Comparison of ENCODE assay signal across 9 cellular contexts in the genomic region with DNA sequence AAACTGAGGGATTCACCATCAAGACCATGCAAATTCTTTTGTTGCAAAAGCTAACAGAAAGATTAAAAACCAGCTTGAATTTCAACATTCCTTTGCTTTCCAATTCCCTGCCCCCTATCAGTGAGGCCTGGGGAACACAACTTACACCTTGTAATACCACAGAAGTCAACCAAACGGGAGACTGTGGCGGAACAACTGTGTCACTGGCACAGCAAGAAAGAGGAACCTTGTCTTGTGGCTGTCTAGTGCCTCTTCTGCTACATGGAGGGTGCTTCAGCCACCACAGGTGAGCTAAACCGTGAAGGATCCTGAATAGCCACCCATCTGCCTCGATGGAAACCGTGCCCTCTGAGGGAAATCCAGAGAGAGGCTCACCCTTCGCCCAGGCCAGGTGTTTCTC. TPM values are rescaled to one million over a fixed set of nuclear protein-coding genes. Genes with fewer than 3 reads are reported as not detected.
A peak's percentile ranks its signal among the peaks of the same experiment; 100 is the strongest.
DNase-seq lines count a peak whose midpoint lies in the region; ATAC-seq and TF ChIP-seq lines count a peak whose summit lies in the region.
"Had no signal": no experiment of that assay in that cellular context is flagged by ENCODE, and none has a peak within 500 bp of the region (broad histone marks: within the 10 kb centered on the region; RNA-seq: fewer than 3 reads in every experiment).

No MANE protein-coding gene starts in this region.

- H3K27ac ChIP-seq in cardiac muscle cell: peak overlapping the region; percentile 13
- H3K27ac ChIP-seq in right atrium auricular region: peak overlapping the region in 1 of 2 donors; percentile 31
- peak overlapping the region; percentile 78 for H3K27ac ChIP-seq in hepatocyte
- peak overlapping the region; percentile 64 to 78 (median 75) for H3K27ac ChIP-seq in upper lobe of left lung

- DNase-seq in cardiac muscle cell (ENCODE audit: low read depth in 1 of 2, low spot score in 1 of 2): no peak
- DNase-seq in right atrium auricular region (ENCODE audit: low spot score): no peak
- peak; percentile 80 for DNase-seq in SKM-1 (lab: John Stamatoyannopoulos, UW; ENCODE audit: unreplicated experiment)
- DNase-seq in hepatocyte (ENCODE audit: low spot score): no peak
- DNase-seq in upper lobe of left lung: peak in 1 of 2 donors; percentile 77
- DNase-seq in AG08395 (ENCODE audit: low spot score): no peak
- no peak for DNase-seq in GM13977 (ENCODE audit: low spot score)
- DNase-seq in DMS153 (lab: John Stamatoyannopoulos, UW): no peak
- DNase-seq: NCI-H187 treated with DMSO at 0.1 percent for 48 hours had no signal

- peaks cover 48% of the 10 kb centered on the region for H4K20me1 ChIP-seq in hepatocyte (ENCODE audit: insufficient read depth, poor library complexity, severe bottlenecking)

- peaks cover 89% of the 10 kb centered on the region for H3K79me2 ChIP-seq in hepatocyte

- ATAC-seq in upper lobe of left lung (ENCODE audit: low FRiP score in 2 of 2): peak; percentile 62 to 65

- no peak for TF ChIP-seq EP300 in upper lobe of left lung (IDR thresholded peaks at IDR 0.05)

- H3K4me3 ChIP-seq in cardiac muscle cell: no peak overlapping the region
- no peak overlapping the region for H3K4me3 ChIP-seq in right atrium auricular region
- H3K4me3 ChIP-seq in hepatocyte: no peak overlapping the region
- H3K4me3 ChIP-seq in upper lobe of left lung: no peak overlapping the region

- H3K9me3 ChIP-seq in cardiac muscle cell (ENCODE audit: low read depth): no peaks in the 10 kb centered on the region
- no peaks in the 10 kb centered on the region for H3K9me3 ChIP-seq in right atrium auricular region
- no peaks in the 10 kb centered on the region for H3K9me3 ChIP-seq in hepatocyte (ENCODE audit: low read depth)
- H3K9me3 ChIP-seq in upper lobe of left lung: no peaks in the 10 kb centered on the region

- TF ChIP-seq CTCF in cardiac muscle cell (IDR thresholded peaks at IDR 0.05; ENCODE audit: low read depth, low read length): no peak
- TF ChIP-seq CTCF in right atrium auricular region (IDR thresholded peaks at IDR 0.05): no peak
- TF ChIP-seq CTCF in hepatocyte (IDR thresholded peaks at IDR 0.05; ENCODE audit: poor library complexity): no peak
- no peak for TF ChIP-seq CTCF in upper lobe of left lung (IDR thresholded peaks at IDR 0.05)
- TF ChIP-seq CTCF in GM13977 (IDR thresholded peaks at IDR 0.05; ENCODE audit: extremely low read depth, insufficient read depth, missing control alignments): no peak

- in situ Hi-C loops in GM13977 (cut with MboI; ENCODE audit: low pct_unique_long_range_greater_than_20kb, low sequenced_read_pairs, unreplicated experiment): no loop called here

- no peaks in the 10 kb centered on the region for H3K9me2 ChIP-seq in hepatocyte (replicated peaks; ENCODE audit: insufficient read depth)

- no peaks in the 10 kb centered on the region for H3K36me3 ChIP-seq in cardiac muscle cell
- H3K36me3 ChIP-seq in right atrium auricular region: no peaks in the 10 kb centered on the region
- no peaks in the 10 kb centered on the region for H3K36me3 ChIP-seq in hepatocyte (replicated peaks; ENCODE audit: insufficient read depth, low read depth)
- peaks cover 0 to 5% (median 0%) of the 10 kb centered on the region in 4 donors for H3K36me3 ChIP-seq in upper lobe of left lung

- H3K4me1 ChIP-seq in cardiac muscle cell (ENCODE audit: low read depth): peaks cover 21% of the 10 kb centered on the region
- peaks cover 0 to 70% of the 10 kb centered on the region in 2 donors for H3K4me1 ChIP-seq in right atrium auricular region
- H3K4me1 ChIP-seq in hepatocyte (ENCODE audit: insufficient read depth): peaks cover 56% of the 10 kb centered on the region
- peaks cover 68 to 83% (median 74%) of the 10 kb centered on the region in 4 donors for H3K4me1 ChIP-seq in upper lobe of left lung

- TF ChIP-seq POLR2A in upper lobe of left lung (IDR thresholded peaks at IDR 0.05): peak in 1 of 4 donors; percentile 20

- H3K4me2 ChIP-seq in hepatocyte: peak overlapping the region; percentile 67

- H3K27me3 ChIP-seq in cardiac muscle cell (no peaks in the 10 kb centered on the region), right atrium auricular region (no peaks in the 10 kb centered on the region), hepatocyte (no peaks in the 10 kb centered on the region), upper lobe of left lung (no peaks in the 10 kb centered on the region)

- no peak overlapping the region for H2AFZ ChIP-seq in hepatocyte

- WGBS in hepatocyte (ENCODE audit: low lambda C conversion rate, missing lambda C conversion rate): 83% methylated on average over 6 of the region's 6 CpGs
- 47 to 58% methylated on average over 2 to 6 of the region's 6 CpGs for WGBS in upper lobe of left lung, 2 donors

RNA-seq across cellular contexts. Expression of gene CCDC12, which starts 11.4 kb away (rescaled TPM):
- total RNA-seq in cardiac muscle cell (43.9 and 53.8 TPM in 2 replicates), right atrium auricular region (10 to 100 TPM; 27.5 to 38.6 TPM), hepatocyte (41.1 and 47.5 TPM in 2 replicates), upper lobe of left lung (10 to 100 TPM; 42.3 to 93.2 (median 69.8) TPM)
- polyA plus RNA-seq in cardiac muscle cell (73.1 and 78.4 TPM in 2 replicates), hepatocyte (78.4 and 107 TPM in 2 replicates)

RNA-seq across cellular contexts. Expression of gene NBEAL2, which starts 14.3 kb away (rescaled TPM):
- total RNA-seq in cardiac muscle cell (10.6 and 14.2 TPM in 2 replicates), right atrium auricular region (10 to 100 TPM in 1 of 2 donors, 1 to 10 TPM in 1; 7.5 to 15.3 TPM), hepatocyte (23.6 and 38.6 TPM in 2 replicates), upper lobe of left lung (100 to 1,000 TPM in 5 of 6 donors, 10 to 100 TPM in 1; 94.7 to 436 (median 163) TPM)
- polyA plus RNA-seq in cardiac muscle cell (7.8 and 8.3 TPM in 2 replicates), hepatocyte (42.2 and 58.5 TPM in 2 replicates)
